1 cellular context compared by ENCODE assay signal in the genomic region with DNA sequence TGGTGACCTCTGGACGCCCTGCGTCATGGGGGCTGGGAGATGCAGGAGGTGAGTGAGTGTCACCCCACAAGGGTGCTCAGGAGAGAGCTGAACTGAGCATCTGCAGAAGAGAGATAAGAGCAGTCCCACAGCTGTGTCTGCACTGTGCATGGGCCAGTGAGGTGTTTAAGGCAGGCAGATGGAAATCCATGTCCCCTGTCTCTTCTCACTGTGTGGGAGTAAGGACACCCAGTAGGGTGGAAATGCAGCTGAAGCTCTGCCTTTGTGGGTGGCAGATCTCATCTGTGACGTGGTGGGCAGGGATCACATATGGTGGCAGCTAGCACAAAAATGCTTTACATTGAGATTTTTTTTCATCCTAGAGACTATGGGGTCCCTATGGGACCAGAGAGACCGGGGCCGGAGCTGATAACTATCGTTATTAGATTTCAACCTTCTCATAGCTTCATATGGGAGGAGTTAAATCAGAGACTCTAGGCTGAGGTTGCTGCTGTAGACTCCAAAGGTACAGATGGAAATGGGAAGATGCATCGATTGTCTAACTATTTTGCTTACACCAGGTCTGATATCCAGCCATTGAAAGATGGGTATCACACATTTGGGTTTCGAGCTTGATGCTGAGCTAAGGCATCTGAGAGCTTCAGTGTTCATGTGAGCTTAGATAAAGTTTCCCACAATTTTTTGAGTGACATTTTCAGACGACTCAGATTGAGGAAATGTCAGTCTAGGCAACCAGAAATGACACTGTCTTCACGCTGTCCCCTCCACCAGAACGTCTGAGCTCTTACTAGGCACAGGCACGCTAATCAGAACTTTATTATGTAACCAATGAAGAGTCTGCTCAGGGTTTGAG.
TF ChIP-seq lines count a peak whose summit lies in the region.

No MANE protein-coding gene starts in this region.

TF ChIP-seq in K562, 482 proteins besides CTCF, POLR2A, EP300 and RAD21 (continued from another document and continues in another):
- TF ChIP-seq, protein P1, sequence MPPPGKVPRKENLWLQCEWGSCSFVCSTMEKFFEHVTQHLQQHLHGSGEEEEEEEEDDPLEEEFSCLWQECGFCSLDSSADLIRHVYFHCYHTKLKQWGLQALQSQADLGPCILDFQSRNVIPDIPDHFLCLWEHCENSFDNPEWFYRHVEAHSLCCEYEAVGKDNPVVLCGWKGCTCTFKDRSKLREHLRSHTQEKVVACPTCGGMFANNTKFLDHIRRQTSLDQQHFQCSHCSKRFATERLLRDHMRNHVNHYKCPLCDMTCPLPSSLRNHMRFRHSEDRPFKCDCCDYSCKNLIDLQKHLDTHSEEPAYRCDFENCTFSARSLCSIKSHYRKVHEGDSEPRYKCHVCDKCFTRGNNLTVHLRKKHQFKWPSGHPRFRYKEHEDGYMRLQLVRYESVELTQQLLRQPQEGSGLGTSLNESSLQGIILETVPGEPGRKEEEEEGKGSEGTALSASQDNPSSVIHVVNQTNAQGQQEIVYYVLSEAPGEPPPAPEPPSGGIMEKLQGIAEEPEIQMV (tag; conservative IDR thresholded peaks at IDR 0.05; ENCODE audit: low read depth): peak; percentile 0; the same call in 1 of the 2 replicates
- TF ChIP-seq, protein P2, sequence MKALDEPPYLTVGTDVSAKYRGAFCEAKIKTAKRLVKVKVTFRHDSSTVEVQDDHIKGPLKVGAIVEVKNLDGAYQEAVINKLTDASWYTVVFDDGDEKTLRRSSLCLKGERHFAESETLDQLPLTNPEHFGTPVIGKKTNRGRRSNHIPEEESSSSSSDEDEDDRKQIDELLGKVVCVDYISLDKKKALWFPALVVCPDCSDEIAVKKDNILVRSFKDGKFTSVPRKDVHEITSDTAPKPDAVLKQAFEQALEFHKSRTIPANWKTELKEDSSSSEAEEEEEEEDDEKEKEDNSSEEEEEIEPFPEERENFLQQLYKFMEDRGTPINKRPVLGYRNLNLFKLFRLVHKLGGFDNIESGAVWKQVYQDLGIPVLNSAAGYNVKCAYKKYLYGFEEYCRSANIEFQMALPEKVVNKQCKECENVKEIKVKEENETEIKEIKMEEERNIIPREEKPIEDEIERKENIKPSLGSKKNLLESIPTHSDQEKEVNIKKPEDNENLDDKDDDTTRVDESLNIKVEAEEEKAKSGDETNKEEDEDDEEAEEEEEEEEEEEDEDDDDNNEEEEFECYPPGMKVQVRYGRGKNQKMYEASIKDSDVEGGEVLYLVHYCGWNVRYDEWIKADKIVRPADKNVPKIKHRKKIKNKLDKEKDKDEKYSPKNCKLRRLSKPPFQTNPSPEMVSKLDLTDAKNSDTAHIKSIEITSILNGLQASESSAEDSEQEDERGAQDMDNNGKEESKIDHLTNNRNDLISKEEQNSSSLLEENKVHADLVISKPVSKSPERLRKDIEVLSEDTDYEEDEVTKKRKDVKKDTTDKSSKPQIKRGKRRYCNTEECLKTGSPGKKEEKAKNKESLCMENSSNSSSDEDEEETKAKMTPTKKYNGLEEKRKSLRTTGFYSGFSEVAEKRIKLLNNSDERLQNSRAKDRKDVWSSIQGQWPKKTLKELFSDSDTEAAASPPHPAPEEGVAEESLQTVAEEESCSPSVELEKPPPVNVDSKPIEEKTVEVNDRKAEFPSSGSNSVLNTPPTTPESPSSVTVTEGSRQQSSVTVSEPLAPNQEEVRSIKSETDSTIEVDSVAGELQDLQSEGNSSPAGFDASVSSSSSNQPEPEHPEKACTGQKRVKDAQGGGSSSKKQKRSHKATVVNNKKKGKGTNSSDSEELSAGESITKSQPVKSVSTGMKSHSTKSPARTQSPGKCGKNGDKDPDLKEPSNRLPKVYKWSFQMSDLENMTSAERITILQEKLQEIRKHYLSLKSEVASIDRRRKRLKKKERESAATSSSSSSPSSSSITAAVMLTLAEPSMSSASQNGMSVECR (CRISPR knock-in tag; IDR thresholded peaks at IDR 0.05): no peak
- TF ChIP-seq ZNF644 (tag; IDR thresholded peaks at IDR 0.05; ENCODE audit: low read depth) (peak; percentile 97), GTF2F1 (IDR thresholded peaks at IDR 0.05; ENCODE audit: low read depth, low read length) (no peak), NFIX (CRISPR knock-in tag; IDR thresholded peaks at IDR 0.05; ENCODE audit: low read depth) (no peak), RB1 (IDR thresholded peaks at IDR 0.05; ENCODE audit: low read depth) (peak; percentile 64; the same call in 1 of the 2 replicates), FUS (optimal IDR thresholded peaks at IDR 0.05; ENCODE audit: low read depth, low read length) (no peak), U2AF1 (optimal IDR thresholded peaks at IDR 0.05; ENCODE audit: low read depth, low read length) (no peak), ZNF76 (CRISPR knock-in tag; IDR thresholded peaks at IDR 0.05; ENCODE audit: borderline replicate concordance) (no peak), HDAC3 (IDR thresholded peaks at IDR 0.05; ENCODE audit: borderline replicate concordance, partially characterized antibody) (peak; percentile 98), XRCC4 (IDR thresholded peaks at IDR 0.05; ENCODE audit: extremely low read depth, insufficient read depth, insufficient read length) (no peak), TRIM28 (IDR thresholded peaks at IDR 0.05) (peak; percentile 83; the same call in 1 of the 2 replicates), MED1 (CRISPR knock-in tag; IDR thresholded peaks at IDR 0.05; ENCODE audit: borderline replicate concordance) (no peak), LCOR (CRISPR knock-in tag; IDR thresholded peaks at IDR 0.05) (peak; percentile 28; the same call in 1 of the 2 replicates), NFXL1 (CRISPR knock-in tag; IDR thresholded peaks at IDR 0.05) (no peak), EZH2 (IDR thresholded peaks at IDR 0.05; ENCODE audit: borderline replicate concordance, low read depth, low read length) (no peak), RFX5 (IDR thresholded peaks at IDR 0.05; ENCODE audit: low read depth, low read length) (no peak), RBM22 (IDR thresholded peaks at IDR 0.05; ENCODE audit: low read depth, low read length, poor library complexity, severe bottlenecking) (no peak), CAMTA2 (CRISPR knock-in tag; conservative IDR thresholded peaks at IDR 0.05) (no peak), NCOA1 (IDR thresholded peaks at IDR 0.05; ENCODE audit: low read depth) (peak; percentile 94), CHD1 (IDR thresholded peaks at IDR 0.05; ENCODE audit: low read length) (no peak), TAF15 (IDR thresholded peaks at IDR 0.05; ENCODE audit: low read depth, low read length) (no peak), KLF6 (CRISPR knock-in tag; IDR thresholded peaks at IDR 0.05; ENCODE audit: borderline replicate concordance) (no peak), SNIP1 (IDR thresholded peaks at IDR 0.05; ENCODE audit: low read depth) (no peak), ZNF12 (CRISPR knock-in tag; IDR thresholded peaks at IDR 0.05) (0 out of 2 replicates have a peak, but pooled peaks have one; percentile 62)
- TF ChIP-seq, protein P3, sequence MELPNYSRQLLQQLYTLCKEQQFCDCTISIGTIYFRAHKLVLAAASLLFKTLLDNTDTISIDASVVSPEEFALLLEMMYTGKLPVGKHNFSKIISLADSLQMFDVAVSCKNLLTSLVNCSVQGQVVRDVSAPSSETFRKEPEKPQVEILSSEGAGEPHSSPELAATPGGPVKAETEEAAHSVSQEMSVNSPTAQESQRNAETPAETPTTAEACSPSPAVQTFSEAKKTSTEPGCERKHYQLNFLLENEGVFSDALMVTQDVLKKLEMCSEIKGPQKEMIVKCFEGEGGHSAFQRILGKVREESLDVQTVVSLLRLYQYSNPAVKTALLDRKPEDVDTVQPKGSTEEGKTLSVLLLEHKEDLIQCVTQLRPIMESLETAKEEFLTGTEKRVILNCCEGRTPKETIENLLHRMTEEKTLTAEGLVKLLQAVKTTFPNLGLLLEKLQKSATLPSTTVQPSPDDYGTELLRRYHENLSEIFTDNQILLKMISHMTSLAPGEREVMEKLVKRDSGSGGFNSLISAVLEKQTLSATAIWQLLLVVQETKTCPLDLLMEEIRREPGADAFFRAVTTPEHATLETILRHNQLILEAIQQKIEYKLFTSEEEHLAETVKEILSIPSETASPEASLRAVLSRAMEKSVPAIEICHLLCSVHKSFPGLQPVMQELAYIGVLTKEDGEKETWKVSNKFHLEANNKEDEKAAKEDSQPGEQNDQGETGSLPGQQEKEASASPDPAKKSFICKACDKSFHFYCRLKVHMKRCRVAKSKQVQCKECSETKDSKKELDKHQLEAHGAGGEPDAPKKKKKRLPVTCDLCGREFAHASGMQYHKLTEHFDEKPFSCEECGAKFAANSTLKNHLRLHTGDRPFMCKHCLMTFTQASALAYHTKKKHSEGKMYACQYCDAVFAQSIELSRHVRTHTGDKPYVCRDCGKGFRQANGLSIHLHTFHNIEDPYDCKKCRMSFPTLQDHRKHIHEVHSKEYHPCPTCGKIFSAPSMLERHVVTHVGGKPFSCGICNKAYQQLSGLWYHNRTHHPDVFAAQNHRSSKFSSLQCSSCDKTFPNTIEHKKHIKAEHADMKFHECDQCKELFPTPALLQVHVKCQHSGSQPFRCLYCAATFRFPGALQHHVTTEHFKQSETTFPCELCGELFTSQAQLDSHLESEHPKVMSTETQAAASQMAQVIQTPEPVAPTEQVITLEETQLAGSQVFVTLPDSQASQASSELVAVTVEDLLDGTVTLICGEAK (IDR thresholded peaks at IDR 0.05): peak; percentile 76
- TF ChIP-seq, protein P3 (CRISPR knock-in tag; IDR thresholded peaks at IDR 0.05): 0 out of 2 replicates have a peak, but pooled peaks have one; percentile 29
- TF ChIP-seq, protein P4, sequence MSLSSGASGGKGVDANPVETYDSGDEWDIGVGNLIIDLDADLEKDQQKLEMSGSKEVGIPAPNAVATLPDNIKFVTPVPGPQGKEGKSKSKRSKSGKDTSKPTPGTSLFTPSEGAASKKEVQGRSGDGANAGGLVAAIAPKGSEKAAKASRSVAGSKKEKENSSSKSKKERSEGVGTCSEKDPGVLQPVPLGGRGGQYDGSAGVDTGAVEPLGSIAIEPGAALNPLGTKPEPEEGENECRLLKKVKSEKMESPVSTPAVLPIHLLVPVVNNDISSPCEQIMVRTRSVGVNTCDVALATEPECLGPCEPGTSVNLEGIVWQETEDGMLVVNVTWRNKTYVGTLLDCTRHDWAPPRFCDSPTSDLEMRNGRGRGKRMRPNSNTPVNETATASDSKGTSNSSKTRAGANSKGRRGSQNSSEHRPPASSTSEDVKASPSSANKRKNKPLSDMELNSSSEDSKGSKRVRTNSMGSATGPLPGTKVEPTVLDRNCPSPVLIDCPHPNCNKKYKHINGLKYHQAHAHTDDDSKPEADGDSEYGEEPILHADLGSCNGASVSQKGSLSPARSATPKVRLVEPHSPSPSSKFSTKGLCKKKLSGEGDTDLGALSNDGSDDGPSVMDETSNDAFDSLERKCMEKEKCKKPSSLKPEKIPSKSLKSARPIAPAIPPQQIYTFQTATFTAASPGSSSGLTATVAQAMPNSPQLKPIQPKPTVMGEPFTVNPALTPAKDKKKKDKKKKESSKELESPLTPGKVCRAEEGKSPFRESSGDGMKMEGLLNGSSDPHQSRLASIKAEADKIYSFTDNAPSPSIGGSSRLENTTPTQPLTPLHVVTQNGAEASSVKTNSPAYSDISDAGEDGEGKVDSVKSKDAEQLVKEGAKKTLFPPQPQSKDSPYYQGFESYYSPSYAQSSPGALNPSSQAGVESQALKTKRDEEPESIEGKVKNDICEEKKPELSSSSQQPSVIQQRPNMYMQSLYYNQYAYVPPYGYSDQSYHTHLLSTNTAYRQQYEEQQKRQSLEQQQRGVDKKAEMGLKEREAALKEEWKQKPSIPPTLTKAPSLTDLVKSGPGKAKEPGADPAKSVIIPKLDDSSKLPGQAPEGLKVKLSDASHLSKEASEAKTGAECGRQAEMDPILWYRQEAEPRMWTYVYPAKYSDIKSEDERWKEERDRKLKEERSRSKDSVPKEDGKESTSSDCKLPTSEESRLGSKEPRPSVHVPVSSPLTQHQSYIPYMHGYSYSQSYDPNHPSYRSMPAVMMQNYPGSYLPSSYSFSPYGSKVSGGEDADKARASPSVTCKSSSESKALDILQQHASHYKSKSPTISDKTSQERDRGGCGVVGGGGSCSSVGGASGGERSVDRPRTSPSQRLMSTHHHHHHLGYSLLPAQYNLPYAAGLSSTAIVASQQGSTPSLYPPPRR (CRISPR knock-in tag; IDR thresholded peaks at IDR 0.05; ENCODE audit: borderline replicate concordance): peak; percentile 66; the same call in 1 of the 2 replicates
- TF ChIP-seq, protein P5, sequence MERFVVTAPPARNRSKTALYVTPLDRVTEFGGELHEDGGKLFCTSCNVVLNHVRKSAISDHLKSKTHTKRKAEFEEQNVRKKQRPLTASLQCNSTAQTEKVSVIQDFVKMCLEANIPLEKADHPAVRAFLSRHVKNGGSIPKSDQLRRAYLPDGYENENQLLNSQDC (CRISPR knock-in tag; IDR thresholded peaks at IDR 0.05): no peak
- TF ChIP-seq, protein P6, sequence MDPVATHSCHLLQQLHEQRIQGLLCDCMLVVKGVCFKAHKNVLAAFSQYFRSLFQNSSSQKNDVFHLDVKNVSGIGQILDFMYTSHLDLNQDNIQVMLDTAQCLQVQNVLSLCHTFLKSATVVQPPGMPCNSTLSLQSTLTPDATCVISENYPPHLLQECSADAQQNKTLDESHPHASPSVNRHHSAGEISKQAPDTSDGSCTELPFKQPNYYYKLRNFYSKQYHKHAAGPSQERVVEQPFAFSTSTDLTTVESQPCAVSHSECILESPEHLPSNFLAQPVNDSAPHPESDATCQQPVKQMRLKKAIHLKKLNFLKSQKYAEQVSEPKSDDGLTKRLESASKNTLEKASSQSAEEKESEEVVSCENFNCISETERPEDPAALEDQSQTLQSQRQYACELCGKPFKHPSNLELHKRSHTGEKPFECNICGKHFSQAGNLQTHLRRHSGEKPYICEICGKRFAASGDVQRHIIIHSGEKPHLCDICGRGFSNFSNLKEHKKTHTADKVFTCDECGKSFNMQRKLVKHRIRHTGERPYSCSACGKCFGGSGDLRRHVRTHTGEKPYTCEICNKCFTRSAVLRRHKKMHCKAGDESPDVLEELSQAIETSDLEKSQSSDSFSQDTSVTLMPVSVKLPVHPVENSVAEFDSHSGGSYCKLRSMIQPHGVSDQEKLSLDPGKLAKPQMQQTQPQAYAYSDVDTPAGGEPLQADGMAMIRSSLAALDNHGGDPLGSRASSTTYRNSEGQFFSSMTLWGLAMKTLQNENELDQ (CRISPR knock-in tag; IDR thresholded peaks at IDR 0.05; ENCODE audit: borderline replicate concordance): no peak
